Comparison of ENCODE assay signal across 25 cellular contexts in genomic region chr19:13228561-13228960, GRCh38.
DNase-seq lines count a peak whose midpoint lies in the region; ATAC-seq, FAIRE-seq and TF ChIP-seq lines count a peak whose summit lies in the region.
"Had no signal": no experiment of that assay in that cellular context is flagged by ENCODE, and none has a peak within 500 bp of the region (broad histone marks: within the 10 kb centered on the region; RNA-seq: fewer than 3 reads in every experiment).

No MANE protein-coding gene starts in this region.

- DNase-seq in HepG2 (ENCODE audit: low spot score) = no peak
- DNase-seq in right lobe of liver = no peak
- peak; percentile 57 for DNase-seq in NB4 (ENCODE audit: low read depth)
- peak; percentile 39 for DNase-seq in SW480 (ENCODE audit: low spot score)
- DNase-seq in caudate nucleus (lab: John Stamatoyannopoulos, UW) = no peak
- DNase-seq in NCI-H1417 (lab: John Stamatoyannopoulos, UW) = no peak
- no peak for DNase-seq in DMS153 treated with DMSO at 0.1 percent for 48 hours (lab: John Stamatoyannopoulos, UW; ENCODE audit: unreplicated experiment)
- DNase-seq: activated CD4-positive, CD25-positive, alpha-beta regulatory T cell treated with anti-CD3 and anti-CD28 coated beads, Interleukin-2, amount 50 U/mL, for 72 hours; activated CD8-positive, alpha-beta T cell treated with anti-CD3 and anti-CD28 coated beads, Interleukin-2, amount 10 ng/mL, durations not matched to agents 7 days and 5 days; activated gamma-delta T cell; activated naive CD8-positive, alpha-beta T cell treated with anti-CD3 and anti-CD28 coated beads, Interleukin-2, amount 50 U/mL, for 24 hours; activated T-cell treated with anti-CD3 and anti-CD28 coated beads for 4 hours; effector CD4-positive, alpha-beta T cell; foreskin fibroblast; IMR-90; left colon; MM.1S; NCI-H1694; NCI-H2171 treated with DMSO at 0.1 percent for 48 hours; NCI-H524; T1000 had no signal

- H3K4me2 ChIP-seq in HepG2 (ENCODE audit: low read depth, low read length) = no peak overlapping the region
- H3K4me2 ChIP-seq: neural progenitor cell had no signal

- POLR2A ChIA-PET in HepG2 (lab: Yijun Ruan, JAX) = no interaction called here

- peak; percentile 60 for FAIRE-seq in HepG2 (lab: Jason Lieb, UNC)
- FAIRE-seq: A204.1 had no signal

- 2% methylated on average over 7 of the region's 7 CpGs for WGBS in HepG2 (ENCODE audit: low lambda C conversion rate)
- WGBS in right lobe of liver (ENCODE audit: insufficient coverage, low coverage, low lambda C conversion rate, missing lambda C conversion rate) = 71% methylated on average over 6 of the region's 7 CpGs

- no peak overlapping the region for H3K27ac ChIP-seq in HepG2 (ENCODE audit: extremely low read length, insufficient read depth, low read length)
- H3K27ac ChIP-seq in right lobe of liver = no peak overlapping the region
- no peak overlapping the region for H3K27ac ChIP-seq in caudate nucleus (ENCODE audit: low read depth, low read length)
- H3K27ac ChIP-seq: neural progenitor cell, skin epidermis had no signal

- intact Hi-C loops in HepG2 (cut with micrococcal nuclease; ENCODE audit: unreplicated experiment) (no loop called here), right lobe of liver (cut with DNase I) (no loop called here)

- no peak for TF ChIP-seq RAD21 in HepG2 (CRISPR knock-in tag; IDR thresholded peaks at IDR 0.05)

- no peak overlapping the region for H2AFZ ChIP-seq in HepG2 (ENCODE audit: low read length)
- H2AFZ ChIP-seq: neural progenitor cell had no signal

- in situ Hi-C loops in HepG2 (cut with HindIII; ENCODE audit: extremely low pct_ligation_motif_present, low pct_unique_long_range_greater_than_20kb) = no loop called here

- H3K36me3 ChIP-seq in HepG2 (replicated peaks in 1 of 2; ENCODE audit: control insufficient read depth in 1 of 2, insufficient read depth in 2 of 2, low read length in 2 of 2) (no peaks in the 10 kb centered on the region), right lobe of liver (no peaks in the 10 kb centered on the region)
- H3K36me3 ChIP-seq: neural progenitor cell had no signal

- H3K27me3 ChIP-seq in HepG2 (ENCODE audit: control insufficient read depth in 1 of 2, insufficient read depth in 2 of 2, low read length in 2 of 2) = peaks cover 1 to 48% of the 10 kb centered on the region in 2 experiments; a peak in 4 of 5 replicates
- no peaks in the 10 kb centered on the region for H3K27me3 ChIP-seq in right lobe of liver
- H3K27me3 ChIP-seq: neural progenitor cell had no signal

- no peaks in the 10 kb centered on the region for H3K9me3 ChIP-seq in HepG2 (ENCODE audit: low read length)
- H3K9me3 ChIP-seq in right lobe of liver = no peaks in the 10 kb centered on the region

- H3K4me1 ChIP-seq in HepG2 (ENCODE audit: insufficient read depth, low read length) (no peaks in the 10 kb centered on the region), right lobe of liver (no peaks in the 10 kb centered on the region)
- H3K4me1 ChIP-seq: neural progenitor cell had no signal

- no peak for TF ChIP-seq POLR2A in HepG2 (IDR thresholded peaks at IDR 0.05; ENCODE audit: insufficient read depth in 1 of 2, low read depth in 2 of 2, low read length in 2 of 2)
- TF ChIP-seq POLR2A in right lobe of liver (IDR thresholded peaks at IDR 0.05) = no peak
- TF ChIP-seq POLR2A in NB4 (IDR thresholded peaks at IDR 0.05; ENCODE audit: extremely low read depth, insufficient read length) = no peak

- no peak for TF ChIP-seq EP300 in HepG2 (IDR thresholded peaks at IDR 0.05; ENCODE audit: low read depth in 2 of 2, low read length in 2 of 2)
- TF ChIP-seq EP300 in HepG2 (CRISPR knock-in tag; IDR thresholded peaks at IDR 0.05; ENCODE audit: borderline replicate concordance) = no peak

- H4K20me1 ChIP-seq in HepG2 (ENCODE audit: insufficient read depth, low read length) = no peaks in the 10 kb centered on the region

- H3K79me2 ChIP-seq in HepG2 (ENCODE audit: insufficient read depth, low read length) = no peaks in the 10 kb centered on the region

- H3K9ac ChIP-seq in HepG2 (ENCODE audit: insufficient read depth, low read depth, low read length) = no peak overlapping the region
- H3K9ac ChIP-seq: neural progenitor cell had no signal

- CTCF ChIA-PET in HepG2 (lab: Yijun Ruan, JAX; ENCODE audit: low intra/inter-chr PET ratio, low total read pairs) = no interaction called here

- ATAC-seq in HepG2 = peak; percentile 36; the same call in 2 of the 3 replicates
- no peak for ATAC-seq in right lobe of liver
- ATAC-seq in GM18907 (IDR thresholded peaks at IDR 0.05; ENCODE audit: unreplicated experiment) = no peak
- ATAC-seq: activated CD8-positive, alpha-beta T cell treated with anti-CD3 and anti-CD28 coated beads, Interleukin-2, amount 10 ng/mL, durations not matched to agents 7 days and 5 days; activated naive CD8-positive, alpha-beta T cell treated with anti-CD3 and anti-CD28 coated beads, Interleukin-2, amount 50 U/mL, for 24 hours; left colon had no signal

- no TSS peak for BruUV-seq in HepG2 (replicated peaks; lab: Mats Ljungman, UMichigan)

- H3K4me3 ChIP-seq in HepG2 (replicated peaks in 1 of 3; ENCODE audit: insufficient read depth in 1 of 3, low read depth in 2 of 3, low read length in 3 of 3) (no peak overlapping the region), right lobe of liver (no peak overlapping the region), NB4 (ENCODE audit: low read depth, low read length) (no peak overlapping the region)
- H3K4me3 ChIP-seq: neural progenitor cell, skin epidermis had no signal

- TF ChIP-seq CTCF in HepG2 (CRISPR knock-in tag; IDR thresholded peaks at IDR 0.05) (peak; percentile 13; the same call in 1 of the 2 replicates), right lobe of liver (IDR thresholded peaks at IDR 0.05) (no peak), NB4 (IDR thresholded peaks at IDR 0.05; ENCODE audit: low read depth, low read length) (peak; percentile 40)

TF ChIP-seq in HepG2, 621 proteins besides CTCF, POLR2A, EP300 and RAD21:
- TF ChIP-seq ZNF431 (CRISPR knock-in tag; IDR thresholded peaks at IDR 0.05; ENCODE audit: borderline replicate concordance, low read depth) = no peak
- TF ChIP-seq ZKSCAN8 (CRISPR knock-in tag; IDR thresholded peaks at IDR 0.05; ENCODE audit: borderline replicate concordance) = no peak
- TF ChIP-seq ZNF576 (CRISPR knock-in tag; IDR thresholded peaks at IDR 0.05) = no peak
- no peak for TF ChIP-seq ZFP1 (CRISPR knock-in tag; IDR thresholded peaks at IDR 0.05)
- TF ChIP-seq ZNF234 (CRISPR knock-in tag; conservative IDR thresholded peaks at IDR 0.05) = no peak
- no peak for TF ChIP-seq BCL3 (CRISPR knock-in tag; IDR thresholded peaks at IDR 0.05)
- no peak for TF ChIP-seq CSRNP2 (CRISPR knock-in tag; conservative IDR thresholded peaks at IDR 0.05; ENCODE audit: low read depth)
- no peak for TF ChIP-seq ZNF34 (CRISPR knock-in tag; IDR thresholded peaks at IDR 0.05; ENCODE audit: borderline replicate concordance)

Comparison
In these comparisons a context has a peak if more than half of its experiments do, and no peak if none do; other contexts are left out.
1. CTCF ChIP-seq: peak in HepG2 (single experiment) and NB4 (single experiment); none in right lobe of liver (0 of 4).
2. DNase-seq: peak in NB4 (single experiment) and SW480 (single experiment); none in HepG2 (single experiment), right lobe of liver (0 of 3), caudate nucleus (0 of 61), NCI-H1417 (0 of 3) and DMS153 treated with DMSO at 0.1 percent for 48 hours (single experiment).